ENCODE assay signal across 17 cellular contexts in genomic region chr6:39951716-39952115, GRCh38. TPM values are rescaled to one million over a fixed set of nuclear protein-coding genes. Genes with fewer than 3 reads are reported as not detected.
DNase-seq lines count a peak whose midpoint lies in the region; ATAC-seq and TF ChIP-seq lines count a peak whose summit lies in the region.
"Had no signal": no experiment of that assay in that cellular context is flagged by ENCODE, and none has a peak within 500 bp of the region (broad histone marks: within the 10 kb centered on the region; RNA-seq: fewer than 3 reads in every experiment).

No MANE protein-coding gene starts in this region.

- H3K36me3 ChIP-seq in heart left ventricle, result no peaks in the 10 kb centered on the region
- H3K36me3 ChIP-seq in psoas muscle (ENCODE audit: insufficient read depth in 1 of 2, low read depth in 1 of 2), result no peaks in the 10 kb centered on the region
- H3K36me3 ChIP-seq in tibial artery, result no peaks in the 10 kb centered on the region

- ATAC-seq in heart left ventricle (peak; percentile 40 to 55 (median 46)), psoas muscle (peak; percentile 40 to 69 (median 46)), GM18909 (IDR thresholded peaks at IDR 0.05; ENCODE audit: poor library complexity, unreplicated experiment) (no peak)

- DNase-seq in astrocyte of the hippocampus (ENCODE audit: low read depth, low spot score) (peak; percentile 14), heart left ventricle (no peak), psoas muscle (no peak), tibial artery (no peak), H4 (ENCODE audit: low spot score) (no peak), islet precursor cell (no peak)
- DNase-seq: CD8-positive, alpha-beta memory T cell; DMS79 treated with DMSO at 0.1 percent for 48 hours; H9; Kasumi-1; NCI-H1105; NCI-H1694; NCI-H2107; NCI-H2227 treated with DMSO at 0.1 percent for 48 hours; NCI-H524 treated with DMSO at 0.1 percent for 48 hours had no signal

- H3K27ac ChIP-seq in heart left ventricle, result peak overlapping the region in 3 of 12 donors; percentile 13 to 60 (median 29)
- H3K27ac ChIP-seq in psoas muscle, result peak overlapping the region; percentile 39
- peak overlapping the region; percentile 67 to 76 for H3K27ac ChIP-seq in tibial artery
- H3K27ac ChIP-seq: HL-60 had no signal

- 43 to 85% (median 69%) methylated on average over 1 of the region's 1 CpG for WGBS in heart left ventricle, 4 donors
- 37 to 50% (median 44%) methylated on average over 1 of the region's 1 CpG for WGBS in psoas muscle, 3 donors

- no peaks in the 10 kb centered on the region for H3K27me3 ChIP-seq in heart left ventricle
- H3K27me3 ChIP-seq in psoas muscle (ENCODE audit: insufficient read depth in 3 of 3, low read length in 2 of 3), result no peaks in the 10 kb centered on the region
- no peaks in the 10 kb centered on the region for H3K27me3 ChIP-seq in tibial artery

- TF ChIP-seq POLR2A in heart left ventricle (IDR thresholded peaks at IDR 0.05), result no peak

- H3K9me3 ChIP-seq in heart left ventricle (peaks cover 0 to 4% (median 0%) of the 10 kb centered on the region in 12 donors), psoas muscle (no peaks in the 10 kb centered on the region), tibial artery (no peaks in the 10 kb centered on the region)

- peaks cover 0 to 22% (median 7%) of the 10 kb centered on the region in 12 donors for H3K4me1 ChIP-seq in heart left ventricle
- peaks cover 10% of the 10 kb centered on the region for H3K4me1 ChIP-seq in psoas muscle
- H3K4me1 ChIP-seq in tibial artery, result peaks cover 0 to 29% (median 18%) of the 10 kb centered on the region in 4 donors

- no peak overlapping the region for H3K4me3 ChIP-seq in heart left ventricle
- H3K4me3 ChIP-seq in psoas muscle, result no peak overlapping the region
- H3K4me3 ChIP-seq in tibial artery, result no peak overlapping the region

- intact Hi-C loops in heart left ventricle (cut with DNase I), result no loop called here
- intact Hi-C loops in psoas muscle (cut with DNase I), result no loop called here
- intact Hi-C loops in tibial artery (cut with DNase I; ENCODE audit: low total_unique reads), result no loop called here

- TF ChIP-seq CTCF in heart left ventricle (IDR thresholded peaks at IDR 0.05) (no peak), psoas muscle (IDR thresholded peaks at IDR 0.05) (no peak), tibial artery (IDR thresholded peaks at IDR 0.05) (no peak)

RNA-seq across cellular contexts. Expression of gene MOCS1, which starts 17.5 kb away (rescaled TPM):
- total RNA-seq in heart left ventricle (10 to 100 TPM; 16.4 to 40.3 (median 25.4) TPM), psoas muscle (10 to 100 TPM; 24.2 to 44.2 (median 36.4) TPM)
- polyA plus RNA-seq in heart left ventricle (10 to 100 TPM; 18.6 to 28.0 TPM), psoas muscle (10 to 100 TPM; 17.3 to 32.5 (median 17.4) TPM)
- total RNA-seq in H4 (2014; rRNA removed; shearing (Covaris generic)), result 7.8 and 8.3 TPM in 2 replicates
